ENCODE assay signal across 11 cellular contexts in genomic region chr7:87445897-87446296, GRCh38. TPM values are rescaled to one million over a fixed set of nuclear protein-coding genes. Genes with fewer than 3 reads are reported as not detected.
DNase-seq lines count a peak whose midpoint lies in the region; ATAC-seq and TF ChIP-seq lines count a peak whose summit lies in the region.
"Had no signal": no experiment of that assay in that cellular context is flagged by ENCODE, and none has a peak within 500 bp of the region (broad histone marks: within the 10 kb centered on the region; RNA-seq: fewer than 3 reads in every experiment).

No MANE protein-coding gene starts in this region.

- no peaks in the 10 kb centered on the region for H3K9me3 Mint-ChIP-seq in activated B cell treated with CpG ODN at 0.5 μM for 24 hours
- H3K9me3 Mint-ChIP-seq: stimulated activated naive CD8-positive, alpha-beta T cell treated with anti-CD3 and anti-CD28 coated beads, Interleukin-15, amount 100 ng/mL, for 72 hours; T-cell had no signal

- ATAC-seq in GM18861 (IDR thresholded peaks at IDR 0.05; ENCODE audit: unreplicated experiment), result peak; percentile 95
- ATAC-seq in GM21529 (IDR thresholded peaks at IDR 0.05; ENCODE audit: unreplicated experiment), result peak; percentile 96
- ATAC-seq in HG03135 (IDR thresholded peaks at IDR 0.05; ENCODE audit: unreplicated experiment), result peak; percentile 85
- ATAC-seq in activated B cell treated with CpG ODN at 0.5 μM for 24 hours (ENCODE audit: low read depth), result peak; percentile 74
- ATAC-seq: stimulated activated naive CD8-positive, alpha-beta T cell treated with anti-CD3 and anti-CD28 coated beads, Interleukin-15, amount 100 ng/mL, for 72 hours; T-cell had no signal

- no peaks in the 10 kb centered on the region for H3K27me3 Mint-ChIP-seq in activated B cell treated with CpG ODN at 0.5 μM for 24 hours

- H3K36me3 Mint-ChIP-seq in activated B cell treated with CpG ODN at 0.5 μM for 24 hours (ENCODE audit: low read depth), result peaks cover 68% of the 10 kb centered on the region
- H3K36me3 Mint-ChIP-seq: T-cell had no signal

- DNase-seq in activated B cell treated with CpG ODN at 0.5 μM for 24 hours (no peak), inferior parietal cortex (ENCODE audit: extremely low spot score) (no peak), UCSD-AML1 (lab: John Stamatoyannopoulos, UW; ENCODE audit: unreplicated experiment) (no peak), Kasumi-1 (lab: John Stamatoyannopoulos, UW) (no peak), NCI-H1930 (lab: John Stamatoyannopoulos, UW) (no peak)
- DNase-seq: NCI-H526; stimulated activated naive CD8-positive, alpha-beta T cell treated with anti-CD3 and anti-CD28 coated beads, Interleukin-15, amount 100 ng/mL, for 72 hours; T-cell had no signal

- intact Hi-C loops in activated B cell treated with CpG ODN at 0.5 μM for 24 hours (cut with micrococcal nuclease), result loop anchor here (1.0 to 5.0 kb wide), 2 partner anchors 28 to 116 kb away; no protein-coding TSS in a partner anchor

- no peak overlapping the region for H3K4me3 Mint-ChIP-seq in activated B cell treated with CpG ODN at 0.5 μM for 24 hours
- H3K4me3 Mint-ChIP-seq: stimulated activated naive CD8-positive, alpha-beta T cell treated with anti-CD3 and anti-CD28 coated beads, Interleukin-15, amount 100 ng/mL, for 72 hours; T-cell had no signal

- POLR2A ChIA-PET in activated B cell treated with CpG ODN at 0.5 μM for 24 hours (lab: Charles Lee), result no interaction called here

- CTCF ChIA-PET in activated B cell treated with CpG ODN at 0.5 μM for 24 hours (lab: Charles Lee), result no interaction called here

- peaks cover 11% of the 10 kb centered on the region for H3K4me1 Mint-ChIP-seq in activated B cell treated with CpG ODN at 0.5 μM for 24 hours
- H3K4me1 Mint-ChIP-seq: T-cell had no signal

- no peak for TF ChIP-seq CTCF in activated B cell treated with CpG ODN at 0.5 μM for 24 hours (IDR thresholded peaks at IDR 0.05)

- peak overlapping the region; percentile 38 for H3K27ac Mint-ChIP-seq in activated B cell treated with CpG ODN at 0.5 μM for 24 hours
- H3K27ac Mint-ChIP-seq: stimulated activated naive CD8-positive, alpha-beta T cell treated with anti-CD3 and anti-CD28 coated beads, Interleukin-15, amount 100 ng/mL, for 72 hours; T-cell had no signal

RNA-seq across cellular contexts. Expression of gene ABCB4, which starts 29.6 kb away (rescaled TPM):
- 17.5 and 19.8 TPM in 2 replicates for total RNA-seq in activated B cell treated with CpG ODN at 0.5 μM for 24 hours
